Comparison of ENCODE assay signal across 9 cellular contexts in genomic region chr2:72142743-72143440, GRCh38. TPM values are rescaled to one million over a fixed set of nuclear protein-coding genes. Genes with fewer than 3 reads are reported as not detected.
DNase-seq lines count a peak whose midpoint lies in the region; ATAC-seq and TF ChIP-seq lines count a peak whose summit lies in the region.
"Had no signal": no experiment of that assay in that cellular context is flagged by ENCODE, and none has a peak within 500 bp of the region (broad histone marks: within the 10 kb centered on the region; RNA-seq: fewer than 3 reads in every experiment).

No MANE protein-coding gene starts in this region.

- WGBS in esophagus muscularis mucosa: 9% methylated on average over 31 of the region's 45 CpGs

- POLR2A ChIA-PET in activated CD4-positive, alpha-beta T cell treated with anti-CD3 and anti-CD28 coated beads for 36 hours (lab: Charles Lee): no interaction called here

- H3K27ac Mint-ChIP-seq in activated CD4-positive, alpha-beta T cell treated with anti-CD3 and anti-CD28 coated beads for 36 hours: no peak overlapping the region
- no peak overlapping the region for H3K27ac Mint-ChIP-seq in activated CD4-positive, alpha-beta T cell treated with anti-CD3 and anti-CD28 coated beads, Interleukin-2, amount 10 ng/mL, durations not matched to agents 24 days and 14 days
- no peak overlapping the region for H3K27ac Mint-ChIP-seq in type B pancreatic cell

- TF ChIP-seq CTCF in esophagus muscularis mucosa (IDR thresholded peaks at IDR 0.05): peak in 1 of 3 experiments; percentile 10
- TF ChIP-seq CTCF in type B pancreatic cell (conservative IDR thresholded peaks at IDR 0.05): no peak

- no peak overlapping the region for H3K4me3 Mint-ChIP-seq in activated CD4-positive, alpha-beta T cell treated with anti-CD3 and anti-CD28 coated beads for 36 hours
- no peak overlapping the region for H3K4me3 Mint-ChIP-seq in activated CD4-positive, alpha-beta T cell treated with anti-CD3 and anti-CD28 coated beads, Interleukin-2, amount 10 ng/mL, durations not matched to agents 24 days and 14 days
- peak overlapping the region; percentile 76 for H3K4me3 Mint-ChIP-seq in type B pancreatic cell

- no peak for TF ChIP-seq POLR2A in esophagus muscularis mucosa (IDR thresholded peaks at IDR 0.05; ENCODE audit: low read depth)

- intact Hi-C loops in activated CD4-positive, alpha-beta T cell treated with anti-CD3 and anti-CD28 coated beads for 36 hours (cut with DNase I, micrococcal nuclease): loop anchor here (10.0 kb wide), 2 partner anchors 602 to 1152 kb away; partner anchors contain the start of gene EGR4 (in 1 of the 2)
- intact Hi-C loops in activated CD4-positive, alpha-beta T cell treated with anti-CD3 and anti-CD28 coated beads, Interleukin-2, amount 10 ng/mL, durations not matched to agents 24 days and 14 days (cut with micrococcal nuclease): loop anchor here (5.0 kb wide), 1 partner anchor 1256 kb away; no protein-coding TSS in a partner anchor
- intact Hi-C loops in esophagus muscularis mucosa (cut with DNase I): loop anchor here (10.0 kb wide), 1 partner anchor 602 kb away; no protein-coding TSS in a partner anchor

- CTCF ChIA-PET in activated CD4-positive, alpha-beta T cell treated with anti-CD3 and anti-CD28 coated beads for 36 hours (lab: Charles Lee): interaction anchor here (0.9 kb wide), 1 partner anchor 219 kb away, joined by 3 read pairs; no protein-coding TSS in a partner anchor

- H3K4me3 ChIP-seq in esophagus muscularis mucosa: peak overlapping the region; percentile 47 to 61 (median 56)

- peak overlapping the region; percentile 15 to 54 (median 45) for H3K27ac ChIP-seq in esophagus muscularis mucosa (replicated peaks in 1 of 4)

- peak; percentile 33 for DNase-seq in activated CD4-positive, alpha-beta T cell treated with anti-CD3 and anti-CD28 coated beads for 36 hours
- DNase-seq in activated CD4-positive, alpha-beta T cell treated with anti-CD3 and anti-CD28 coated beads, Interleukin-2, amount 10 ng/mL, durations not matched to agents 24 days and 14 days: no peak
- DNase-seq in esophagus muscularis mucosa (ENCODE audit: extremely low spot score) (no peak), midbrain (lab: John Stamatoyannopoulos, UW) (peak; percentile 3), type B pancreatic cell (ENCODE audit: extremely low spot score, unreplicated experiment) (peak; percentile 72), NCI-H1105 (lab: John Stamatoyannopoulos, UW) (no peak), GM19238 (ENCODE audit: insufficient read length, low spot score) (no peak)
- DNase-seq: T1000 had no signal

- no peak for TF ChIP-seq EP300 in esophagus muscularis mucosa (IDR thresholded peaks at IDR 0.05)

- peaks cover 8 to 48% (median 38%) of the 10 kb centered on the region in 4 donors for H3K27me3 ChIP-seq in esophagus muscularis mucosa

- H3K27me3 Mint-ChIP-seq in activated CD4-positive, alpha-beta T cell treated with anti-CD3 and anti-CD28 coated beads for 36 hours: peaks cover 37% of the 10 kb centered on the region
- H3K27me3 Mint-ChIP-seq in activated CD4-positive, alpha-beta T cell treated with anti-CD3 and anti-CD28 coated beads, Interleukin-2, amount 10 ng/mL, durations not matched to agents 24 days and 14 days: peaks cover 39% of the 10 kb centered on the region
- H3K27me3 Mint-ChIP-seq in type B pancreatic cell: peaks cover 48% of the 10 kb centered on the region

- ATAC-seq in activated CD4-positive, alpha-beta T cell treated with anti-CD3 and anti-CD28 coated beads for 36 hours: no peak
- ATAC-seq in HG03354 (IDR thresholded peaks at IDR 0.05; ENCODE audit: poor library complexity, severe bottlenecking, unreplicated experiment): no peak

- H3K36me3 ChIP-seq in esophagus muscularis mucosa: no peaks in the 10 kb centered on the region

- peaks cover 24% of the 10 kb centered on the region for H3K4me1 Mint-ChIP-seq in activated CD4-positive, alpha-beta T cell treated with anti-CD3 and anti-CD28 coated beads for 36 hours
- H3K4me1 Mint-ChIP-seq in activated CD4-positive, alpha-beta T cell treated with anti-CD3 and anti-CD28 coated beads, Interleukin-2, amount 10 ng/mL, durations not matched to agents 24 days and 14 days: peaks cover 6% of the 10 kb centered on the region
- H3K4me1 Mint-ChIP-seq in type B pancreatic cell (ENCODE audit: unreplicated experiment): peaks cover 11% of the 10 kb centered on the region

- H3K36me3 Mint-ChIP-seq in activated CD4-positive, alpha-beta T cell treated with anti-CD3 and anti-CD28 coated beads for 36 hours (ENCODE audit: low read depth): no peaks in the 10 kb centered on the region
- H3K36me3 Mint-ChIP-seq in activated CD4-positive, alpha-beta T cell treated with anti-CD3 and anti-CD28 coated beads, Interleukin-2, amount 10 ng/mL, durations not matched to agents 24 days and 14 days (ENCODE audit: low read depth): peaks cover 6% of the 10 kb centered on the region
- no peaks in the 10 kb centered on the region for H3K36me3 Mint-ChIP-seq in type B pancreatic cell

- H3K9me3 Mint-ChIP-seq in activated CD4-positive, alpha-beta T cell treated with anti-CD3 and anti-CD28 coated beads for 36 hours (ENCODE audit: low read depth): no peaks in the 10 kb centered on the region
- peaks cover 6% of the 10 kb centered on the region for H3K9me3 Mint-ChIP-seq in activated CD4-positive, alpha-beta T cell treated with anti-CD3 and anti-CD28 coated beads, Interleukin-2, amount 10 ng/mL, durations not matched to agents 24 days and 14 days
- no peaks in the 10 kb centered on the region for H3K9me3 Mint-ChIP-seq in type B pancreatic cell

- peaks cover 62 to 71% (median 68%) of the 10 kb centered on the region in 4 donors for H3K4me1 ChIP-seq in esophagus muscularis mucosa

- H3K9me3 ChIP-seq in esophagus muscularis mucosa: no peaks in the 10 kb centered on the region

RNA-seq across cellular contexts. Expression of gene CYP26B1, which starts 4.8 kb away (rescaled TPM):
- not detected for total RNA-seq in activated CD4-positive, alpha-beta T cell treated with anti-CD3 and anti-CD28 coated beads for 36 hours
- total RNA-seq in activated CD4-positive, alpha-beta T cell treated with anti-CD3 and anti-CD28 coated beads, Interleukin-2, amount 10 ng/mL, durations not matched to agents 24 days and 14 days: not detected in 2 replicates
- total RNA-seq in esophagus muscularis mucosa (1 to 10 TPM; 1.2 to 3.6 (median 2.4) TPM), type B pancreatic cell (ENCODE audit: low replicate concordance) (5.4 and 23.6 TPM in 2 replicates)

Comparison
In these comparisons a context has a peak if more than half of its experiments do, and no peak if none do; other contexts are left out.
1. DNase-seq: peak in activated CD4-positive, alpha-beta T cell treated with anti-CD3 and anti-CD28 coated beads for 36 hours (single experiment), midbrain (single experiment) and type B pancreatic cell (single experiment); none in activated CD4-positive, alpha-beta T cell treated with anti-CD3 and anti-CD28 coated beads, Interleukin-2, amount 10 ng/mL, durations not matched to agents 24 days and 14 days (single experiment), esophagus muscularis mucosa (single experiment), NCI-H1105 (single experiment) and GM19238 (single experiment).